ENCODE assay signal across 8 cellular contexts in genomic region chr2:3303583-3304406, GRCh38.
DNase-seq lines count a peak whose midpoint lies in the region; ATAC-seq and TF ChIP-seq lines count a peak whose summit lies in the region.

No MANE protein-coding gene starts in this region.

- WGBS in heart left ventricle, 4 donors, result 38 to 40% (median 39%) methylated on average over 31 to 34 of the region's 34 CpGs

- peak; percentile 93 for TF ChIP-seq CTCF in GM10266 (IDR thresholded peaks at IDR 0.05; ENCODE audit: control insufficient read depth, insufficient read depth, low read depth, missing control alignments)
- peak; percentile 76 for TF ChIP-seq CTCF in NB4 (IDR thresholded peaks at IDR 0.05; ENCODE audit: low read depth, low read length)
- peak; percentile 91 to 99 (median 96) for TF ChIP-seq CTCF in heart left ventricle (IDR thresholded peaks at IDR 0.05)

- H3K27me3 ChIP-seq in heart left ventricle, result no peaks in the 10 kb centered on the region

- intact Hi-C loops in heart left ventricle (cut with DNase I), result loop anchor here (2.0 to 10.0 kb wide), 7 partner anchors 296 to 1451 kb away; no protein-coding TSS in a partner anchor
- intact Hi-C loops in posterior vena cava (cut with DNase I), result no loop called here

- peaks cover 0 to 7% (median 0%) of the 10 kb centered on the region in 9 donors for H3K36me3 ChIP-seq in heart left ventricle

- peak; percentile 84 for DNase-seq in GM10266 (ENCODE audit: extremely low spot score)
- DNase-seq in NB4 (ENCODE audit: low read depth), result peak; percentile 76
- DNase-seq in SW 1271 (lab: John Stamatoyannopoulos, UW), result peak; percentile 11 to 70
- DNase-seq in activated naive CD8-positive, alpha-beta T cell treated with anti-CD3 and anti-CD28 coated beads, Interleukin-2, amount 50 U/mL, for 16 hours (ENCODE audit: low read depth, low spot score), result peak; percentile 41
- DNase-seq in heart left ventricle, result peak; percentile 84 to 93 (median 87)
- DNase-seq in posterior vena cava (ENCODE audit: low spot score), result peak; percentile 96
- peak; percentile 90 for DNase-seq in ureter (ENCODE audit: low spot score)

- H3K9me3 ChIP-seq in heart left ventricle, result no peaks in the 10 kb centered on the region

- peak overlapping the region in 3 of 12 donors; percentile 8 to 63 (median 37) for H3K27ac ChIP-seq in heart left ventricle

- H3K4me3 ChIP-seq in NB4 (ENCODE audit: low read depth, low read length), result no peak overlapping the region
- peak overlapping the region in 7 of 12 donors; percentile 4 to 42 (median 33) for H3K4me3 ChIP-seq in heart left ventricle

- TF ChIP-seq POLR2A in NB4 (IDR thresholded peaks at IDR 0.05; ENCODE audit: extremely low read depth, insufficient read length), result no peak
- no peak for TF ChIP-seq POLR2A in heart left ventricle (IDR thresholded peaks at IDR 0.05)

- peaks cover 0 to 14% (median 5%) of the 10 kb centered on the region in 12 donors for H3K4me1 ChIP-seq in heart left ventricle

- ATAC-seq in HG02588 (IDR thresholded peaks at IDR 0.05; ENCODE audit: unreplicated experiment) (peak; percentile 96), heart left ventricle (peak; percentile 91 to 100 (median 98))

Comparison
In these comparisons a context has a peak if more than half of its experiments do, and no peak if none do; other contexts are left out.
1. DNase-seq: peak in every context shown above with its lines; median percentile 96 in posterior vena cava; 90 in ureter; 87 in heart left ventricle; 84 in GM10266; 76 in NB4; 41 in activated naive CD8-positive, alpha-beta T cell treated with anti-CD3 and anti-CD28 coated beads, Interleukin-2, amount 50 U/mL, for 16 hours; 40 in SW 1271.
2. intact Hi-C loops: an anchor here in heart left ventricle (2.0 to 10.0 kb wide); none called in posterior vena cava.